Comparison of ENCODE assay signal across 19 cellular contexts in genomic region chrX:43333543-43333942, GRCh38.
DNase-seq lines count a peak whose midpoint lies in the region; ATAC-seq and TF ChIP-seq lines count a peak whose summit lies in the region.
"Had no signal": no experiment of that assay in that cellular context is flagged by ENCODE, and none has a peak within 500 bp of the region (broad histone marks: within the 10 kb centered on the region; RNA-seq: fewer than 3 reads in every experiment).

No MANE protein-coding gene starts in this region.

- WGBS in mammary epithelial cell (ENCODE audit: low coverage, missing lambda C conversion rate), result 100% methylated on average over 1 of the region's 1 CpG

- H3K27ac Mint-ChIP-seq in activated CD4-positive, alpha-beta T cell treated with anti-CD3 and anti-CD28 coated beads, Interleukin-2, amount 10 ng/mL, durations not matched to agents 24 days and 14 days, result no peak overlapping the region
- H3K27ac Mint-ChIP-seq in activated CD8-positive, alpha-beta memory T cell treated with anti-CD3 and anti-CD28 coated beads, Interleukin-2, amount 10 ng/mL, durations not matched to agents 7 days and 5 days, result no peak overlapping the region
- H3K27ac Mint-ChIP-seq: dendritic cell treated with granulocyte-macrophage colony-stimulating factor and Interleukin-4, amounts not matched to agents 40 ng/mL and 50 ng/mL, for 4 days; naive thymus-derived CD4-positive, alpha-beta T cell had no signal

- CTCF ChIA-PET in A673 (lab: Charles Lee) (no interaction called here), mammary epithelial cell (lab: Charles Lee; ENCODE audit: low non-redundant PET) (interaction anchor here (0.6 kb wide), 1 partner anchor 1141 kb away, joined by 5 read pairs; no protein-coding TSS in a partner anchor)
- CTCF ChIA-PET in activated CD8-positive, alpha-beta memory T cell treated with anti-CD3 and anti-CD28 coated beads, Interleukin-2, amount 10 ng/mL, durations not matched to agents 7 days and 5 days (lab: Charles Lee), result no interaction called here

- H3K9ac ChIP-seq in mammary epithelial cell (ENCODE audit: insufficient read depth, low read length), result no peak overlapping the region

- no peaks in the 10 kb centered on the region for H3K36me3 ChIP-seq in A673 (ENCODE audit: insufficient read depth, low read length, poor library complexity, severe bottlenecking)
- H3K36me3 ChIP-seq in mammary epithelial cell (ENCODE audit: insufficient read depth, low read length), result no peaks in the 10 kb centered on the region

- TF ChIP-seq CTCF in A673 (conservative IDR thresholded peaks at IDR 0.05; ENCODE audit: low read depth, low read length), result peak; percentile 31; the same call in 1 of the 2 replicates
- peak; percentile 28 to 48 for TF ChIP-seq CTCF in mammary epithelial cell (conservative IDR thresholded peaks at IDR 0.05 in 1 of 2, IDR thresholded peaks at IDR 0.05 in 1 of 2; ENCODE audit: extremely low read depth in 1 of 2, insufficient read depth in 1 of 2, low read depth in 1 of 2, low read length in 2 of 2)

- H3K4me3 ChIP-seq in A673 (ENCODE audit: low read depth, low read length, poor library complexity, severe bottlenecking) (no peak overlapping the region), mammary epithelial cell (replicated peaks in 1 of 3; ENCODE audit: insufficient read depth in 1 of 3, low read depth in 2 of 3, low read length in 3 of 3) (no peak overlapping the region)

- no peaks in the 10 kb centered on the region for H3K27me3 ChIP-seq in A673 (replicated peaks; ENCODE audit: insufficient read depth, low read depth, low read length, poor library complexity)
- no peaks in the 10 kb centered on the region for H3K27me3 ChIP-seq in mammary epithelial cell (ENCODE audit: insufficient read depth, low read length)

- DNase-seq in A673 (ENCODE audit: low spot score), result peak; percentile 6
- peak; percentile 47 for DNase-seq in HT-29 (ENCODE audit: low spot score)
- no peak for DNase-seq in mammary epithelial cell
- no peak for DNase-seq in left colon
- no peak for DNase-seq in activated CD4-positive, alpha-beta T cell treated with anti-CD3 and anti-CD28 coated beads, Interleukin-2, amount 10 ng/mL, durations not matched to agents 24 days and 14 days
- DNase-seq in activated gamma-delta T cell (lab: John Stamatoyannopoulos, UW), result no peak
- no peak for DNase-seq in activated CD8-positive, alpha-beta memory T cell treated with anti-CD3 and anti-CD28 coated beads, Interleukin-2, amount 10 ng/mL, durations not matched to agents 7 days and 5 days
- DNase-seq in AG08396 (ENCODE audit: low spot score), result no peak
- DNase-seq: activated CD8-positive, alpha-beta memory T cell treated with anti-CD3 and anti-CD28 coated beads for 24 hours; activated effector memory CD4-positive, alpha-beta T cell treated with anti-CD3 and anti-CD28 coated beads, Interleukin-2, amount 50 U/mL, for 16 hours; anterior cingulate cortex; left ventricle myocardium superior; MV-4-11; naive thymus-derived CD4-positive, alpha-beta T cell; OCI-M1; right cardiac atrium; stimulated activated CD4-positive, alpha-beta T cell treated with anti-CD3 and anti-CD28 coated beads, Interleukin-2, amount 100 ng/mL, for 48 hours; stimulated activated CD8-positive, alpha-beta memory T cell treated with anti-CD3 and anti-CD28 coated beads, Interleukin-4, amount 100 ng/mL, for 48 hours had no signal

- POLR2A ChIA-PET in A673 (lab: Charles Lee; ENCODE audit: low non-redundant PET), result no interaction called here

- in situ Hi-C loops in mammary epithelial cell (cut with MboI; ENCODE audit: low sequenced_read_pairs in 2 of 2), result loop anchor here in 1 of 2 donors (25.0 kb wide), 1 partner anchor 429 kb away; no protein-coding TSS in a partner anchor

- no peaks in the 10 kb centered on the region for H3K27me3 Mint-ChIP-seq in activated CD4-positive, alpha-beta T cell treated with anti-CD3 and anti-CD28 coated beads, Interleukin-2, amount 10 ng/mL, durations not matched to agents 24 days and 14 days
- no peaks in the 10 kb centered on the region for H3K27me3 Mint-ChIP-seq in activated CD8-positive, alpha-beta memory T cell treated with anti-CD3 and anti-CD28 coated beads, Interleukin-2, amount 10 ng/mL, durations not matched to agents 7 days and 5 days
- H3K27me3 Mint-ChIP-seq: dendritic cell treated with granulocyte-macrophage colony-stimulating factor and Interleukin-4, amounts not matched to agents 40 ng/mL and 50 ng/mL, for 4 days; naive thymus-derived CD4-positive, alpha-beta T cell had no signal

- BruUV-seq in A673 (replicated peaks; lab: Mats Ljungman, UMichigan) (no TSS peak), mammary epithelial cell (replicated peaks; lab: Mats Ljungman, UMichigan) (no TSS peak)

- no peaks in the 10 kb centered on the region for H4K20me1 ChIP-seq in mammary epithelial cell (ENCODE audit: insufficient read depth, low read length)

- H3K27ac ChIP-seq in A673 (ENCODE audit: low read depth, low read length, poor library complexity, severe bottlenecking), result no peak overlapping the region
- no peak overlapping the region for H3K27ac ChIP-seq in mammary epithelial cell (ENCODE audit: insufficient read depth, low read depth, low read length)

- H3K9me3 Mint-ChIP-seq in activated CD4-positive, alpha-beta T cell treated with anti-CD3 and anti-CD28 coated beads, Interleukin-2, amount 10 ng/mL, durations not matched to agents 24 days and 14 days, result no peaks in the 10 kb centered on the region
- H3K9me3 Mint-ChIP-seq in activated CD8-positive, alpha-beta memory T cell treated with anti-CD3 and anti-CD28 coated beads, Interleukin-2, amount 10 ng/mL, durations not matched to agents 7 days and 5 days (ENCODE audit: low read depth), result no peaks in the 10 kb centered on the region
- H3K9me3 Mint-ChIP-seq: dendritic cell treated with granulocyte-macrophage colony-stimulating factor and Interleukin-4, amounts not matched to agents 40 ng/mL and 50 ng/mL, for 4 days had no signal

- H3K36me3 Mint-ChIP-seq in activated CD4-positive, alpha-beta T cell treated with anti-CD3 and anti-CD28 coated beads, Interleukin-2, amount 10 ng/mL, durations not matched to agents 24 days and 14 days (ENCODE audit: low read depth), result no peaks in the 10 kb centered on the region
- H3K36me3 Mint-ChIP-seq in activated CD8-positive, alpha-beta memory T cell treated with anti-CD3 and anti-CD28 coated beads, Interleukin-2, amount 10 ng/mL, durations not matched to agents 7 days and 5 days, result no peaks in the 10 kb centered on the region

- no peak overlapping the region for H3K4me2 ChIP-seq in mammary epithelial cell (ENCODE audit: insufficient read depth, low read depth, low read length)

- no peak overlapping the region for H3K4me3 Mint-ChIP-seq in activated CD4-positive, alpha-beta T cell treated with anti-CD3 and anti-CD28 coated beads, Interleukin-2, amount 10 ng/mL, durations not matched to agents 24 days and 14 days
- no peak overlapping the region for H3K4me3 Mint-ChIP-seq in activated CD8-positive, alpha-beta memory T cell treated with anti-CD3 and anti-CD28 coated beads, Interleukin-2, amount 10 ng/mL, durations not matched to agents 7 days and 5 days
- H3K4me3 Mint-ChIP-seq: dendritic cell treated with granulocyte-macrophage colony-stimulating factor and Interleukin-4, amounts not matched to agents 40 ng/mL and 50 ng/mL, for 4 days; naive thymus-derived CD4-positive, alpha-beta T cell had no signal

- H3K4me1 Mint-ChIP-seq in activated CD4-positive, alpha-beta T cell treated with anti-CD3 and anti-CD28 coated beads, Interleukin-2, amount 10 ng/mL, durations not matched to agents 24 days and 14 days, result no peaks in the 10 kb centered on the region
- H3K4me1 Mint-ChIP-seq in activated CD8-positive, alpha-beta memory T cell treated with anti-CD3 and anti-CD28 coated beads, Interleukin-2, amount 10 ng/mL, durations not matched to agents 7 days and 5 days, result no peaks in the 10 kb centered on the region
- H3K4me1 Mint-ChIP-seq: naive thymus-derived CD4-positive, alpha-beta T cell had no signal

- H2AFZ ChIP-seq in mammary epithelial cell (ENCODE audit: low read depth, low read length), result no peak overlapping the region

- H3K9me3 ChIP-seq in A673 (ENCODE audit: low read depth, low read length, poor library complexity, severe bottlenecking) (peaks cover 1% of the 10 kb centered on the region), mammary epithelial cell (replicated peaks; ENCODE audit: insufficient read depth, low read length) (no peaks in the 10 kb centered on the region)

- ATAC-seq in left colon, result peak; percentile 47
- ATAC-seq in activated CD8-positive, alpha-beta memory T cell treated with anti-CD3 and anti-CD28 coated beads, Interleukin-2, amount 10 ng/mL, durations not matched to agents 7 days and 5 days, result no peak
- ATAC-seq: left ventricle myocardium superior; naive thymus-derived CD4-positive, alpha-beta T cell; right cardiac atrium had no signal

- H3K4me1 ChIP-seq in A673 (ENCODE audit: insufficient read depth, low read length, poor library complexity, severe bottlenecking), result no peaks in the 10 kb centered on the region
- H3K4me1 ChIP-seq in mammary epithelial cell (ENCODE audit: insufficient read depth, low read length), result no peaks in the 10 kb centered on the region

- H3K79me2 ChIP-seq in mammary epithelial cell (ENCODE audit: insufficient read depth, low read length), result no peaks in the 10 kb centered on the region

- intact Hi-C loops in A673 (cut with micrococcal nuclease; ENCODE audit: unreplicated experiment) (loop anchor here (10.0 kb wide), 1 partner anchor 1539 kb away; no protein-coding TSS in a partner anchor), mammary epithelial cell (cut with micrococcal nuclease) (no loop called here), left colon (cut with DNase I, micrococcal nuclease) (no loop called here)
- intact Hi-C loops in activated CD4-positive, alpha-beta T cell treated with anti-CD3 and anti-CD28 coated beads, Interleukin-2, amount 10 ng/mL, durations not matched to agents 24 days and 14 days (cut with micrococcal nuclease), result no loop called here

- dilution Hi-C loops in mammary epithelial cell (cut with HindIII; ENCODE audit: low sequenced_read_pairs), result no loop called here

Comparison
In these comparisons a context has a peak if more than half of its experiments do, and no peak if none do; other contexts are left out.
1. DNase-seq: peak in A673 (single experiment) and HT-29 (single experiment); none in mammary epithelial cell (single experiment), left colon (0 of 2), activated CD4-positive, alpha-beta T cell treated with anti-CD3 and anti-CD28 coated beads, Interleukin-2, amount 10 ng/mL, durations not matched to agents 24 days and 14 days (single experiment), activated gamma-delta T cell (single experiment), activated CD8-positive, alpha-beta memory T cell treated with anti-CD3 and anti-CD28 coated beads, Interleukin-2, amount 10 ng/mL, durations not matched to agents 7 days and 5 days (single experiment) and AG08396 (single experiment).